Comparison of ENCODE assay signal across 1 cellular context in genomic region chr5:134554319-134555222, GRCh38.
A peak's percentile ranks its signal among the peaks of the same experiment; 100 is the strongest.
TF ChIP-seq lines count a peak whose summit lies in the region.

No MANE protein-coding gene starts in this region.

TF ChIP-seq in GM12878, 131 proteins besides CTCF, POLR2A, EP300 and RAD21 (continued from another document):
- TF ChIP-seq E2F8 (IDR thresholded peaks at IDR 0.05; ENCODE audit: low read depth, partially characterized antibody), result no peak
- no peak for TF ChIP-seq FOS (IDR thresholded peaks at IDR 0.05; ENCODE audit: borderline replicate concordance, extremely low read depth, insufficient read length)
- no peak for TF ChIP-seq TARDBP (IDR thresholded peaks at IDR 0.05; ENCODE audit: borderline replicate concordance)
- no peak for TF ChIP-seq POU2F2 (IDR thresholded peaks at IDR 0.05; ENCODE audit: borderline replicate concordance, low read depth, low read length)
- TF ChIP-seq SREBF2 (IDR thresholded peaks at IDR 0.05; ENCODE audit: low read length), result no peak
- no peak for TF ChIP-seq EED (IDR thresholded peaks at IDR 0.05; ENCODE audit: low read depth)
- TF ChIP-seq SUZ12 (IDR thresholded peaks at IDR 0.05; ENCODE audit: unreplicated experiment), result no peak
- TF ChIP-seq, protein P1, sequence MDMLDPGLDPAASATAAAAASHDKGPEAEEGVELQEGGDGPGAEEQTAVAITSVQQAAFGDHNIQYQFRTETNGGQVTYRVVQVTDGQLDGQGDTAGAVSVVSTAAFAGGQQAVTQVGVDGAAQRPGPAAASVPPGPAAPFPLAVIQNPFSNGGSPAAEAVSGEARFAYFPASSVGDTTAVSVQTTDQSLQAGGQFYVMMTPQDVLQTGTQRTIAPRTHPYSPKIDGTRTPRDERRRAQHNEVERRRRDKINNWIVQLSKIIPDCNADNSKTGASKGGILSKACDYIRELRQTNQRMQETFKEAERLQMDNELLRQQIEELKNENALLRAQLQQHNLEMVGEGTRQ (IDR thresholded peaks at IDR 0.05; ENCODE audit: borderline replicate concordance, low read depth, low read length), result peak; percentile 49; the same call in 1 of the 2 replicates
- peak; percentile 43; the same call in 1 of the 2 replicates for TF ChIP-seq CHD2 (IDR thresholded peaks at IDR 0.05; ENCODE audit: borderline replicate concordance, low read depth, low read length)
- no peak for TF ChIP-seq IRF5 (IDR thresholded peaks at IDR 0.05; ENCODE audit: borderline replicate concordance)
- TF ChIP-seq ATF7 (IDR thresholded peaks at IDR 0.05; ENCODE audit: low read depth), result peak; percentile 43; the same call in 1 of the 2 replicates
- TF ChIP-seq STAT3 (IDR thresholded peaks at IDR 0.05; ENCODE audit: low read depth, low read length), result no peak
- TF ChIP-seq CEBPZ (IDR thresholded peaks at IDR 0.05; ENCODE audit: low read depth, low read length), result no peak
- TF ChIP-seq EZH2 (IDR thresholded peaks at IDR 0.05; ENCODE audit: borderline replicate concordance, control insufficient read depth, low read depth, low read length), result no peak
